Comparison of ENCODE assay signal across 33 cellular contexts in genomic region chr3:133734305-133734704, GRCh38.
"Had no signal": no experiment of that assay in that cellular context is flagged by ENCODE, and none has a peak within 500 bp of the region (broad histone marks: within the 10 kb centered on the region; RNA-seq: fewer than 3 reads in every experiment).

No MANE protein-coding gene starts in this region.

- H3K4me3 Mint-ChIP-seq: activated CD4-positive, alpha-beta T cell treated with anti-CD3 and anti-CD28 coated beads, Interleukin-2, amount 10 ng/mL, durations not matched to agents 24 days and 14 days; activated CD8-positive, alpha-beta T cell treated with anti-CD3 and anti-CD28 coated beads for 36 hours; activated naive CD8-positive, alpha-beta T cell treated with anti-CD3 and anti-CD28 coated beads, Interleukin-2, amount 10 ng/mL, durations not matched to agents 7 days and 5 days; activated T-cell treated with anti-CD3 and anti-CD28 coated beads, Interleukin-2, amount 50 U/mL, for 72 hours; activated T-helper 17 cell treated with anti-CD3 and anti-CD28 coated beads, Interleukin-2, amount 50 U/mL, for 72 hours; central memory CD8-positive, alpha-beta T cell had no signal

- H3K4me3 ChIP-seq: ascending aorta, cardiac muscle cell had no signal

- H3K36me3 Mint-ChIP-seq: activated naive CD8-positive, alpha-beta T cell treated with anti-CD3 and anti-CD28 coated beads, Interleukin-2, amount 10 ng/mL, durations not matched to agents 7 days and 5 days had no signal

- H3K4me1 ChIP-seq: ascending aorta had no signal

- H3K27ac ChIP-seq: ascending aorta, cardiac muscle cell, WERI-Rb-1 had no signal

- H3K4me1 Mint-ChIP-seq: activated CD4-positive, alpha-beta T cell treated with anti-CD3 and anti-CD28 coated beads, Interleukin-2, amount 10 ng/mL, durations not matched to agents 24 days and 14 days; activated naive CD8-positive, alpha-beta T cell treated with anti-CD3 and anti-CD28 coated beads, Interleukin-2, amount 10 ng/mL, durations not matched to agents 7 days and 5 days; activated T-helper 17 cell treated with anti-CD3 and anti-CD28 coated beads, Interleukin-2, amount 50 U/mL, for 72 hours; central memory CD8-positive, alpha-beta T cell had no signal

- DNase-seq: activated CD4-positive, alpha-beta T cell treated with anti-CD3 and anti-CD28 coated beads, Interleukin-2, amount 10 ng/mL, durations not matched to agents 24 days and 14 days; activated CD4-positive, alpha-beta T cell treated with anti-CD3 and anti-CD28 coated beads, Interleukin-2, amount 50 U/mL, for 4 hours; activated CD4-positive, CD25-positive, alpha-beta regulatory T cell; activated CD8-positive, alpha-beta T cell treated with anti-CD3 and anti-CD28 coated beads for 36 hours; activated effector memory CD4-positive, alpha-beta T cell treated with anti-CD3 and anti-CD28 coated beads, Interleukin-2, amount 50 U/mL, for 16 hours; activated naive CD4-positive, alpha-beta T cell; activated naive CD4-positive, alpha-beta T cell treated with anti-CD3 and anti-CD28 coated beads, Interleukin-2, amount 50 U/mL, for 16 hours; activated naive CD8-positive, alpha-beta T cell treated with anti-CD3 and anti-CD28 coated beads, Interleukin-2, amount 10 ng/mL, durations not matched to agents 7 days and 5 days; activated T-cell treated with anti-CD3 and anti-CD28 coated beads, Interleukin-2, amount 50 U/mL, for 1 hour; activated T-cell treated with anti-CD3 and anti-CD28 coated beads, Interleukin-2, amount 50 U/mL, for 72 hours; amygdala; Karpas-422; KBM-7; NCI-H1092 treated with DMSO at 0.1 percent for 48 hours; NCI-H1417; NCI-H187 treated with DMSO at 0.1 percent for 48 hours; NCI-H2081; NCI-H2171 treated with DMSO at 0.1 percent for 48 hours; NCI-H226; NCI-H446 treated with DMSO at 0.1 percent for 48 hours; NCI-H524; NCI-H69; NCI-H82; Right ventricle myocardium superior; SW 1271; T-helper 1 cell; T-helper 2 cell; T-helper 9 cell; WERI-Rb-1 had no signal

- ATAC-seq: activated CD8-positive, alpha-beta T cell treated with anti-CD3 and anti-CD28 coated beads for 36 hours; activated T-cell treated with anti-CD3 and anti-CD28 coated beads, Interleukin-2, amount 50 U/mL, for 72 hours; activated T-helper 17 cell treated with anti-CD3 and anti-CD28 coated beads, Interleukin-2, amount 50 U/mL, for 72 hours had no signal

- H3K9me3 ChIP-seq: ascending aorta had no signal

- H3K27ac Mint-ChIP-seq: activated CD4-positive, alpha-beta T cell treated with anti-CD3 and anti-CD28 coated beads, Interleukin-2, amount 10 ng/mL, durations not matched to agents 24 days and 14 days; activated CD8-positive, alpha-beta T cell treated with anti-CD3 and anti-CD28 coated beads for 36 hours; activated naive CD8-positive, alpha-beta T cell treated with anti-CD3 and anti-CD28 coated beads, Interleukin-2, amount 10 ng/mL, durations not matched to agents 7 days and 5 days; activated T-cell treated with anti-CD3 and anti-CD28 coated beads, Interleukin-2, amount 50 U/mL, for 72 hours; activated T-helper 17 cell treated with anti-CD3 and anti-CD28 coated beads, Interleukin-2, amount 50 U/mL, for 72 hours had no signal

- H3K27me3 ChIP-seq: ascending aorta, cardiac muscle cell had no signal

- H3K36me3 ChIP-seq: ascending aorta, cardiac muscle cell, WERI-Rb-1 had no signal
